ENCODE assay signal across 8 cellular contexts in genomic region chr12:124680863-124681778, GRCh38.
DNase-seq lines count a peak whose midpoint lies in the region; ATAC-seq, FAIRE-seq and TF ChIP-seq lines count a peak whose summit lies in the region.

No MANE protein-coding gene starts in this region.

- H3K4me2 ChIP-seq in K562 (ENCODE audit: insufficient read depth, low read length): no peak overlapping the region

- no peak overlapping the region for H3K4me3 Mint-ChIP-seq in activated CD4-positive, alpha-beta T cell treated with anti-CD3 and anti-CD28 coated beads for 36 hours

- H3K9me3 ChIP-seq in K562 (replicated peaks; ENCODE audit: control insufficient read depth, insufficient read depth, low read depth, low read length) (no peaks in the 10 kb centered on the region), tibial artery (no peaks in the 10 kb centered on the region)

- peak; percentile 92 for FAIRE-seq in K562 (lab: Jason Lieb, UNC)

- H3K36me3 Mint-ChIP-seq in activated CD4-positive, alpha-beta T cell treated with anti-CD3 and anti-CD28 coated beads for 36 hours (ENCODE audit: low read depth): no peaks in the 10 kb centered on the region

- peak; percentile 38 for TF ChIP-seq CTCF in NB4 (IDR thresholded peaks at IDR 0.05; ENCODE audit: low read depth, low read length)
- TF ChIP-seq CTCF in K562 (IDR thresholded peaks at IDR 0.05 in 2 of 3, conservative IDR thresholded peaks at IDR 0.05 in 1 of 3; ENCODE audit: insufficient read depth in 2 of 3, low read depth in 1 of 3, low read length in 3 of 3): peak; percentile 69 to 78 (median 71)
- peak; percentile 38 to 44 for TF ChIP-seq CTCF in tibial artery (IDR thresholded peaks at IDR 0.05)

- peak; percentile 83 to 88 for TF ChIP-seq RAD21 in K562 (CRISPR knock-in tag; conservative IDR thresholded peaks at IDR 0.05 in 1 of 2, IDR thresholded peaks at IDR 0.05 in 1 of 2)

- H3K4me1 Mint-ChIP-seq in activated CD4-positive, alpha-beta T cell treated with anti-CD3 and anti-CD28 coated beads for 36 hours: peaks cover 17% of the 10 kb centered on the region

- no peak overlapping the region for H3K27ac Mint-ChIP-seq in activated CD4-positive, alpha-beta T cell treated with anti-CD3 and anti-CD28 coated beads for 36 hours

- intact Hi-C loops in activated CD4-positive, alpha-beta T cell treated with anti-CD3 and anti-CD28 coated beads for 36 hours (cut with DNase I, micrococcal nuclease): no loop called here
- intact Hi-C loops in K562 (cut with micrococcal nuclease) (loop anchor here (2.0 to 10.0 kb wide), 4 partner anchors 70 to 356 kb away; no protein-coding TSS in a partner anchor), tibial artery (cut with DNase I; ENCODE audit: low total_unique reads) (loop anchor here (5.0 kb wide), 1 partner anchor 114 kb away; the partner anchor contains the start of gene NCOR2)

- H3K4me3 ChIP-seq in NB4 (ENCODE audit: low read depth, low read length) (no peak overlapping the region), K562 (no peak overlapping the region), tibial artery (no peak overlapping the region)

- H3K9me1 ChIP-seq in K562 (ENCODE audit: control insufficient read depth, insufficient read depth, low read length): no peaks in the 10 kb centered on the region

- POLR2A ChIA-PET in activated CD4-positive, alpha-beta T cell treated with anti-CD3 and anti-CD28 coated beads for 36 hours (lab: Charles Lee): no interaction called here
- POLR2A ChIA-PET in K562 (lab: Yijun Ruan, JAX): interaction anchor here (0.7 kb wide), 1 partner anchor 27 kb away, joined by 3 read pairs; no protein-coding TSS in a partner anchor

- H3K9me3 Mint-ChIP-seq in activated CD4-positive, alpha-beta T cell treated with anti-CD3 and anti-CD28 coated beads for 36 hours (ENCODE audit: low read depth): peaks cover 3% of the 10 kb centered on the region

- CTCF ChIA-PET in activated CD4-positive, alpha-beta T cell treated with anti-CD3 and anti-CD28 coated beads for 36 hours (lab: Charles Lee): interaction anchor here (1.2 kb wide), 1 partner anchor 90 kb away, joined by 3 read pairs; no protein-coding TSS in a partner anchor
- CTCF ChIA-PET in K562 (lab: Yijun Ruan, JAX; ENCODE audit: low intra/inter-chr PET ratio): interaction anchor here (0.6 to 1.7 kb wide), 5 partner anchors 47 to 1477 kb away, joined by 3 to 9 read pairs (median 4); no protein-coding TSS in a partner anchor

- TF ChIP-seq POLR2A in NB4 (IDR thresholded peaks at IDR 0.05; ENCODE audit: extremely low read depth, insufficient read length) (no peak), K562 (conservative IDR thresholded peaks at IDR 0.05) (no peak)

- in situ Hi-C loops in K562 (cut with MboI): no loop called here

- H3K36me3 ChIP-seq in K562 (ENCODE audit: control insufficient read depth, insufficient read depth, low read length): no peaks in the 10 kb centered on the region
- H3K36me3 ChIP-seq in tibial artery: no peaks in the 10 kb centered on the region

- no TSS peak for BruUV-seq in K562 (replicated peaks; lab: Mats Ljungman, UMichigan)

- H3K27me3 ChIP-seq in K562 (ENCODE audit: control insufficient read depth in 2 of 2, insufficient read depth in 2 of 2, low read length in 2 of 2): peaks cover 0 to 19% of the 10 kb centered on the region in 2 experiments; a peak in 1 of 5 replicates
- H3K27me3 ChIP-seq in tibial artery: no peaks in the 10 kb centered on the region

- peak overlapping the region in 1 of 2 experiments; percentile 61; a peak in 1 of 4 replicates for H3K9ac ChIP-seq in K562 (ENCODE audit: insufficient read depth in 1 of 2, low read depth in 2 of 2, low read length in 2 of 2)

- 19% methylated on average over 15 of the region's 21 CpGs for WGBS in K562 (ENCODE audit: insufficient coverage, low coverage, missing lambda C conversion rate)

- no peak overlapping the region for H3K27ac ChIP-seq in K562 (ENCODE audit: extremely low read depth, low read depth, low read length)
- peak overlapping the region; percentile 70 for H3K27ac ChIP-seq in tibial artery

- TF ChIP-seq EP300 in K562 (IDR thresholded peaks at IDR 0.05; ENCODE audit: low read length): 0 out of 2 replicates have a peak, but pooled peaks have one; percentile 11

- H3K4me1 ChIP-seq in K562 (replicated peaks in 1 of 2; ENCODE audit: control insufficient read depth in 2 of 2, insufficient read depth in 2 of 2, low read length in 2 of 2): peaks cover 20 to 48% of the 10 kb centered on the region in 2 experiments
- peaks cover 0 to 76% (median 58%) of the 10 kb centered on the region in 4 donors for H3K4me1 ChIP-seq in tibial artery

- no peaks in the 10 kb centered on the region for H3K79me2 ChIP-seq in K562 (ENCODE audit: control insufficient read depth, insufficient read depth, low read length)

- no peaks in the 10 kb centered on the region; the same call in 1 of the 2 replicates for H4K20me1 ChIP-seq in K562 (replicated peaks; ENCODE audit: control insufficient read depth, insufficient read depth, low read length)

- ATAC-seq in activated CD4-positive, alpha-beta T cell treated with anti-CD3 and anti-CD28 coated beads for 36 hours: peak; percentile 51
- ATAC-seq in K562 (peak; percentile 94), left lobe of liver (peak; percentile 57), GM19324 (IDR thresholded peaks at IDR 0.05; ENCODE audit: low FRiP score, unreplicated experiment) (no peak), HG03521 (IDR thresholded peaks at IDR 0.05; ENCODE audit: unreplicated experiment) (no peak)

- H2AFZ ChIP-seq in K562 (ENCODE audit: low read depth, low read length): 0 out of 2 replicates have a peak overlapping the region, but pooled peaks have one; percentile 14

- DNase-seq in activated CD4-positive, alpha-beta T cell treated with anti-CD3 and anti-CD28 coated beads for 36 hours: no peak
- DNase-seq in activated CD4-positive, alpha-beta T cell treated with anti-CD3 and anti-CD28 coated beads, Interleukin-2, amount 50 U/mL, for 4 hours: no peak
- peak; percentile 99 for DNase-seq in NB4 (ENCODE audit: low read depth)
- DNase-seq in K562 (ENCODE audit: extremely low read depth in 1 of 4, low spot score in 3 of 4): peak; percentile 63 to 79 (median 70)
- peak; percentile 83 for DNase-seq in left lobe of liver (ENCODE audit: low spot score)
- DNase-seq in tibial artery: peak; percentile 83 to 91

- H3K27me3 Mint-ChIP-seq in activated CD4-positive, alpha-beta T cell treated with anti-CD3 and anti-CD28 coated beads for 36 hours: peaks cover 3% of the 10 kb centered on the region

TF ChIP-seq in K562, 482 proteins besides CTCF, POLR2A, EP300 and RAD21 (continues in another document):
- TF ChIP-seq MEIS2 (IDR thresholded peaks at IDR 0.05; ENCODE audit: partially characterized antibody) (peak; percentile 14), SMAD4 (CRISPR knock-in tag; conservative IDR thresholded peaks at IDR 0.05) (peak; percentile 83), ZNF445 (CRISPR knock-in tag; IDR thresholded peaks at IDR 0.05; ENCODE audit: low read depth) (no peak), ZNF384 (IDR thresholded peaks at IDR 0.05; ENCODE audit: low read depth, low read length) (peak; percentile 82), ESRRA (IDR thresholded peaks at IDR 0.05; ENCODE audit: borderline replicate concordance, low read depth) (peak; percentile 56; the same call in 1 of the 2 replicates), JUN (IDR thresholded peaks at IDR 0.05; ENCODE audit: borderline replicate concordance, low read depth, low read length) (peak; percentile 81), JUN (CRISPR knock-in tag; IDR thresholded peaks at IDR 0.05; ENCODE audit: borderline replicate concordance) (no peak), TCFL5 (CRISPR knock-in tag; conservative IDR thresholded peaks at IDR 0.05) (no peak), DPF2 (IDR thresholded peaks at IDR 0.05) (peak; percentile 28; the same call in 1 of the 2 replicates), NONO (IDR thresholded peaks at IDR 0.05; ENCODE audit: low read depth in 2 of 2, low read length in 1 of 2) (0 out of 4 replicates have a peak, but pooled peaks of 1 of the 2 experiments have one; percentile 22), ZBTB26 (CRISPR knock-in tag; IDR thresholded peaks at IDR 0.05) (no peak), ID3 (CRISPR knock-in tag; IDR thresholded peaks at IDR 0.05) (no peak), ID3 (tag; IDR thresholded peaks at IDR 0.05) (no peak), ZNF3 (CRISPR knock-in tag; IDR thresholded peaks at IDR 0.05) (no peak), FOXP4 (CRISPR knock-in tag; IDR thresholded peaks at IDR 0.05; ENCODE audit: borderline replicate concordance) (no peak)

Comparison
In these comparisons a context has a peak if more than half of its experiments do, and no peak if none do; other contexts are left out.
1. ATAC-seq: peak in activated CD4-positive, alpha-beta T cell treated with anti-CD3 and anti-CD28 coated beads for 36 hours (single experiment), K562 (single experiment) and left lobe of liver (single experiment); none in GM19324 (single experiment) and HG03521 (single experiment).
2. DNase-seq: peak in NB4 (single experiment), K562 (4 of 4), left lobe of liver (single experiment) and tibial artery (2 of 2); none in activated CD4-positive, alpha-beta T cell treated with anti-CD3 and anti-CD28 coated beads for 36 hours (single experiment) and activated CD4-positive, alpha-beta T cell treated with anti-CD3 and anti-CD28 coated beads, Interleukin-2, amount 50 U/mL, for 4 hours (0 of 2).
3. intact Hi-C loops: an anchor here in K562 (2.0 to 10.0 kb wide) and tibial artery (5.0 kb wide); none called in activated CD4-positive, alpha-beta T cell treated with anti-CD3 and anti-CD28 coated beads for 36 hours.
4. Peak in every context shown above with its lines, with median percentiles within 50 percentile points of each other: CTCF ChIP-seq.